Comparison of ENCODE assay signal across 12 cellular contexts in genomic region chr2:16005819-16006536, GRCh38.
A peak's percentile ranks its signal among the peaks of the same experiment; 100 is the strongest.
DNase-seq lines count a peak whose midpoint lies in the region; TF ChIP-seq lines count a peak whose summit lies in the region.
"Had no signal": no experiment of that assay in that cellular context is flagged by ENCODE, and none has a peak within 500 bp of the region (broad histone marks: within the 10 kb centered on the region; RNA-seq: fewer than 3 reads in every experiment).

No MANE protein-coding gene starts in this region.

- no peaks in the 10 kb centered on the region for H3K79me2 ChIP-seq in Loucy (ENCODE audit: insufficient read depth, low read length)

- H3K36me3 ChIP-seq in Loucy (ENCODE audit: insufficient read depth, low read length), result no peaks in the 10 kb centered on the region
- no peaks in the 10 kb centered on the region for H3K36me3 ChIP-seq in mesodermal cell (ENCODE audit: control insufficient read depth, insufficient read depth, low read length)

- H3K27ac ChIP-seq in mesodermal cell (ENCODE audit: low read depth, low read length, severe bottlenecking), result peak overlapping the region; percentile 46

- no peak overlapping the region for H3K4me2 ChIP-seq in Loucy (ENCODE audit: low read depth, low read length, poor library complexity, severe bottlenecking)

- no peak for TF ChIP-seq CTCF in Loucy (conservative IDR thresholded peaks at IDR 0.05; ENCODE audit: low read length)
- no peak for TF ChIP-seq CTCF in MCF 10A (IDR thresholded peaks at IDR 0.05; ENCODE audit: unreplicated experiment)

- H3K9me2 ChIP-seq in Loucy (replicated peaks; ENCODE audit: low read depth, low read length), result no peaks in the 10 kb centered on the region

- intact Hi-C loops in MCF 10A (cut with micrococcal nuclease), result no loop called here

- no peaks in the 10 kb centered on the region for H3K27me3 Mint-ChIP-seq in MCF 10A (ENCODE audit: insufficient read depth, unreplicated experiment)

- no peak overlapping the region for H3K4me3 Mint-ChIP-seq in MCF 10A (ENCODE audit: unreplicated experiment)
- H3K4me3 Mint-ChIP-seq: CD4-positive, CD25-positive, alpha-beta regulatory T cell; endodermal cell had no signal

- H3K9ac ChIP-seq in Loucy (ENCODE audit: low read depth, low read length, poor library complexity, severe bottlenecking), result no peak overlapping the region

- H2AFZ ChIP-seq in Loucy (ENCODE audit: low read length), result peak overlapping the region; percentile 83

- H3K9me3 Mint-ChIP-seq in MCF 10A (ENCODE audit: unreplicated experiment), result peaks cover 17% of the 10 kb centered on the region

- H3K4me1 ChIP-seq in Loucy (ENCODE audit: insufficient read depth, low read length, poor library complexity, severe bottlenecking) (peaks cover 3% of the 10 kb centered on the region), mesodermal cell (ENCODE audit: control insufficient read depth, insufficient read depth, low read length, poor library complexity, severe bottlenecking) (peaks cover 4% of the 10 kb centered on the region)

- no peak overlapping the region for H3K4me3 ChIP-seq in Loucy (ENCODE audit: low read length, poor library complexity, severe bottlenecking)
- no peak overlapping the region for H3K4me3 ChIP-seq in mesodermal cell (ENCODE audit: extremely low read depth, insufficient read depth, low read length, poor library complexity, severe bottlenecking)

- no peaks in the 10 kb centered on the region for H3F3A ChIP-seq in Loucy (ENCODE audit: low read depth)

- no peaks in the 10 kb centered on the region for H3K9me3 ChIP-seq in Loucy (ENCODE audit: insufficient read depth, low read depth, low read length)
- H3K9me3 ChIP-seq in mesodermal cell (ENCODE audit: control insufficient read depth, low read length), result no peaks in the 10 kb centered on the region

- no peaks in the 10 kb centered on the region for H3K36me3 Mint-ChIP-seq in MCF 10A (ENCODE audit: insufficient read depth, unreplicated experiment)
- H3K36me3 Mint-ChIP-seq: CD4-positive, CD25-positive, alpha-beta regulatory T cell had no signal

- H3K27ac Mint-ChIP-seq in MCF 10A (ENCODE audit: low read depth, unreplicated experiment), result no peak overlapping the region
- H3K27ac Mint-ChIP-seq: endodermal cell had no signal

- H4K20me1 ChIP-seq in Loucy (ENCODE audit: insufficient read depth, low read length, poor library complexity, severe bottlenecking), result no peaks in the 10 kb centered on the region

- H3K4me1 Mint-ChIP-seq in MCF 10A (ENCODE audit: insufficient read depth, unreplicated experiment), result peaks cover 6% of the 10 kb centered on the region
- H3K4me1 Mint-ChIP-seq: endodermal cell had no signal

- WGBS in mesodermal cell (ENCODE audit: insufficient coverage in 2 of 2), 2 experiments, result 75 to 77% methylated on average over 3 to 5 of the region's 6 CpGs

- CTCF ChIA-PET in MCF 10A (lab: Yijun Ruan, JAX), result interaction anchor here (0.6 to 1.1 kb wide), 5 partner anchors 16 to 1535 kb away, joined by 3 to 4 read pairs (median 3); partner anchors contain the start of gene VSNL1

- no peaks in the 10 kb centered on the region for H3K27me3 ChIP-seq in Loucy (ENCODE audit: insufficient read depth, low read length, poor library complexity, severe bottlenecking)

- DNase-seq in CMK (ENCODE audit: low read depth), result peak; percentile 3
- peak; percentile 78 for DNase-seq in MCF 10A (ENCODE audit: unreplicated experiment)
- DNase-seq in RPMI8226, result no peak
- DNase-seq in cerebellar nuclear complex (lab: John Stamatoyannopoulos, UW), result no peak
- no peak for DNase-seq in D341Med (ENCODE audit: low spot score)
- no peak for DNase-seq in activated T-cell treated with anti-CD3 and anti-CD28 coated beads for 4 hours
- DNase-seq: activated naive CD4-positive, alpha-beta T cell treated with anti-CD3 and anti-CD28 coated beads, Interleukin-2, amount 50 U/mL, for 16 hours; CD4-positive, CD25-positive, alpha-beta regulatory T cell; endodermal cell; NCI-H1092 treated with DMSO at 0.1 percent for 48 hours had no signal

- POLR2A ChIA-PET in MCF 10A (lab: Yijun Ruan, JAX), result interaction anchor here (0.6 to 0.7 kb wide), 4 partner anchors 23 to 465 kb away, joined by 3 to 4 read pairs (median 3); no protein-coding TSS in a partner anchor

- BruUV-seq in MCF 10A (replicated peaks; lab: Mats Ljungman, UMichigan), result no TSS peak

Comparison
In these comparisons a context has a peak if more than half of its experiments do, and no peak if none do; other contexts are left out.
1. DNase-seq: peak in CMK (single experiment) and MCF 10A (single experiment); none in RPMI8226 (single experiment), cerebellar nuclear complex (0 of 2), D341Med (single experiment) and activated T-cell treated with anti-CD3 and anti-CD28 coated beads for 4 hours (single experiment).